Comparison of ENCODE assay signal across 23 cellular contexts in genomic region chr4:152247271-152247975, GRCh38.
A peak's percentile ranks its signal among the peaks of the same experiment; 100 is the strongest.
DNase-seq lines count a peak whose midpoint lies in the region; ATAC-seq and TF ChIP-seq lines count a peak whose summit lies in the region.
"Had no signal": no experiment of that assay in that cellular context is flagged by ENCODE, and none has a peak within 500 bp of the region (broad histone marks: within the 10 kb centered on the region; RNA-seq: fewer than 3 reads in every experiment).

No MANE protein-coding gene starts in this region.

- H3K4ac ChIP-seq in H9 (ENCODE audit: low read depth, low read length) (no peak overlapping the region), mesendoderm (ENCODE audit: low read depth, low read length) (no peak overlapping the region)

- no peaks in the 10 kb centered on the region for H3K23me2 ChIP-seq in H9 (ENCODE audit: insufficient read length, low read depth, low read length, poor library complexity, severe bottlenecking)

- H2BK15ac ChIP-seq in H9 (ENCODE audit: low read depth, low read length) = no peak overlapping the region
- H2BK15ac ChIP-seq in mesendoderm (replicated peaks; ENCODE audit: low read depth) = no peak overlapping the region

- H3K27me3 Mint-ChIP-seq in CD4-positive, alpha-beta T cell = no peaks in the 10 kb centered on the region
- H3K27me3 Mint-ChIP-seq in H9 (ENCODE audit: low read depth) = no peaks in the 10 kb centered on the region; the same call in 1 of the 2 replicates
- H3K27me3 Mint-ChIP-seq in endodermal cell (ENCODE audit: insufficient read depth) = peaks cover 2% of the 10 kb centered on the region
- H3K27me3 Mint-ChIP-seq in stimulated activated memory B cell treated with anti-CD40 and anti-IgM and Interleukin-4, amounts not matched to agents 10 μg/mL and 1 μg/mL and 100 μg/mL, for 72 hours = peaks cover 32% of the 10 kb centered on the region
- H3K27me3 Mint-ChIP-seq: activated CD8-positive, alpha-beta T cell treated with anti-CD3 and anti-CD28 coated beads for 36 hours; brain had no signal

- H2BK120ac ChIP-seq in H9 (ENCODE audit: low read depth, low read length, poor library complexity, severe bottlenecking) (no peak overlapping the region), mesendoderm (ENCODE audit: low read depth, low read length) (no peak overlapping the region)

- no peak overlapping the region; the same call in 1 of the 2 replicates for H3K14ac ChIP-seq in H9 (ENCODE audit: insufficient read depth, low read length)

- H3K9ac ChIP-seq in H9 (ENCODE audit: extremely low read depth, insufficient read length, low read length) = no peak overlapping the region
- H3K9ac ChIP-seq in endodermal cell (ENCODE audit: extremely low read depth, low read length, poor library complexity, severe bottlenecking) = no peak overlapping the region
- H3K9ac ChIP-seq in mesendoderm (ENCODE audit: low read length) = no peak overlapping the region

- H2BK5ac ChIP-seq in H9 (ENCODE audit: insufficient read length, low read length) = no peak overlapping the region
- H2BK5ac ChIP-seq in mesendoderm (ENCODE audit: low read length) = no peak overlapping the region

- no TSS peak for BruUV-seq in PC-9 (replicated peaks; lab: Mats Ljungman, UMichigan)

- ATAC-seq in CD4-positive, alpha-beta T cell (ENCODE audit: poor library complexity) = no peak
- no peak for ATAC-seq in stimulated activated memory B cell treated with anti-CD40 and anti-IgM and Interleukin-4, amounts not matched to agents 10 μg/mL and 1 μg/mL and 100 μg/mL, for 72 hours
- ATAC-seq: sciatic nerve had no signal

- H3K27me3 ChIP-seq in CD4-positive, alpha-beta T cell (ENCODE audit: control insufficient read depth, insufficient read depth, low read length) = no peaks in the 10 kb centered on the region
- H3K27me3 ChIP-seq in H9 (ENCODE audit: insufficient read depth, low read length) (no peaks in the 10 kb centered on the region), endodermal cell (ENCODE audit: control insufficient read depth, insufficient read depth, low read length, poor library complexity, severe bottlenecking) (no peaks in the 10 kb centered on the region), mesendoderm (ENCODE audit: insufficient read depth, low read length, poor library complexity) (no peaks in the 10 kb centered on the region), PC-9 (ENCODE audit: insufficient read depth, low read depth) (peaks cover 2% of the 10 kb centered on the region; the same call in 1 of the 2 replicates)
- H3K27me3 ChIP-seq: adrenal gland, stomach, tibial artery had no signal

- H3K36me3 ChIP-seq in endodermal cell (ENCODE audit: control insufficient read depth, insufficient read depth, low read length) (no peaks in the 10 kb centered on the region), mesendoderm (ENCODE audit: control insufficient read depth, insufficient read depth, low read length) (no peaks in the 10 kb centered on the region), PC-9 (ENCODE audit: low read depth) (no peaks in the 10 kb centered on the region)
- H3K36me3 ChIP-seq: adrenal gland, stomach, tibial artery had no signal

- H3F3A ChIP-seq in PC-9 (ENCODE audit: insufficient read depth, low read depth) = no peaks in the 10 kb centered on the region

- H3K27ac Mint-ChIP-seq in CD4-positive, alpha-beta T cell = peak overlapping the region; percentile 89
- peak overlapping the region in 2 of 3 experiments; percentile 79 to 89; a peak in 2 of 7 replicates for H3K27ac Mint-ChIP-seq in H9
- no peak overlapping the region for H3K27ac Mint-ChIP-seq in endodermal cell
- no peak overlapping the region for H3K27ac Mint-ChIP-seq in stimulated activated memory B cell treated with anti-CD40 and anti-IgM and Interleukin-4, amounts not matched to agents 10 μg/mL and 1 μg/mL and 100 μg/mL, for 72 hours
- H3K27ac Mint-ChIP-seq: activated CD8-positive, alpha-beta T cell treated with anti-CD3 and anti-CD28 coated beads for 36 hours; brain; natural killer cell treated with Interleukin-12 subunit alpha and Interleukin-12 subunit beta and Interleukin-15 and Interleukin-18, amount 100 ng/mL, for 72 hours had no signal

- TF ChIP-seq CTCF in CD4-positive, alpha-beta T cell (IDR thresholded peaks at IDR 0.05) = no peak
- TF ChIP-seq CTCF in H9 (conservative IDR thresholded peaks at IDR 0.05) = no peak
- no peak for TF ChIP-seq CTCF in endodermal cell (conservative IDR thresholded peaks at IDR 0.05)
- no peak for TF ChIP-seq CTCF in PC-9 (conservative IDR thresholded peaks at IDR 0.05)

- H2AFZ ChIP-seq in H9 (ENCODE audit: low read length) (no peak overlapping the region), PC-9 (no peak overlapping the region)

- no peak overlapping the region for H2BK20ac ChIP-seq in H9 (ENCODE audit: low read depth, low read length, poor library complexity, severe bottlenecking)

- no peak overlapping the region for H3K4me3 Mint-ChIP-seq in CD4-positive, alpha-beta T cell
- H3K4me3 Mint-ChIP-seq in H9 = no peak overlapping the region
- no peak overlapping the region for H3K4me3 Mint-ChIP-seq in endodermal cell
- no peak overlapping the region for H3K4me3 Mint-ChIP-seq in stimulated activated memory B cell treated with anti-CD40 and anti-IgM and Interleukin-4, amounts not matched to agents 10 μg/mL and 1 μg/mL and 100 μg/mL, for 72 hours
- H3K4me3 Mint-ChIP-seq: activated CD8-positive, alpha-beta T cell treated with anti-CD3 and anti-CD28 coated beads for 36 hours; brain; natural killer cell treated with Interleukin-12 subunit alpha and Interleukin-12 subunit beta and Interleukin-15 and Interleukin-18, amount 100 ng/mL, for 72 hours had no signal

- no peak for DNase-seq in CD4-positive, alpha-beta T cell
- DNase-seq in H9 (peak; percentile 60), endodermal cell (peak; percentile 65), mesendoderm (peak; percentile 48), DMS 273 treated with DMSO at 0.1 percent for 48 hours (lab: John Stamatoyannopoulos, UW) (no peak), T-helper 1 cell (no peak), PC-9 (no peak)
- DNase-seq: activated CD4-positive, alpha-beta T cell treated with anti-CD3 and anti-CD28 coated beads for 1 hour; activated CD8-positive, alpha-beta T cell treated with anti-CD3 and anti-CD28 coated beads for 36 hours; activated gamma-delta T cell; adrenal gland; C1 segment of cervical spinal cord; kidney glomerular epithelial cell; mesenchymal stem cell; NCI-H1048; NCI-H1694 treated with DMSO at 0.1 percent for 48 hours; NCI-H748 treated with DMSO at 0.1 percent for 48 hours; stomach; tibial artery had no signal

- H4K91ac ChIP-seq in H9 (ENCODE audit: insufficient read length, low read depth, low read length) = no peak overlapping the region

- POLR2A ChIA-PET in CD4-positive, alpha-beta T cell (lab: Charles Lee) = interaction anchor here (1.0 to 3.2 kb wide), 8 partner anchors 8 to 333 kb away, joined by 3 to 36 read pairs (median 3); no protein-coding TSS in a partner anchor
- POLR2A ChIA-PET in PC-9 (lab: Charles Lee; ENCODE audit: unreplicated experiment) = no interaction called here

- no peak overlapping the region for H2BK12ac ChIP-seq in H9 (ENCODE audit: insufficient read length, low read depth, low read length)

- H3K9me3 Mint-ChIP-seq in CD4-positive, alpha-beta T cell = no peaks in the 10 kb centered on the region
- H3K9me3 Mint-ChIP-seq in H9 (peaks cover 0 to 2% of the 10 kb centered on the region in 2 experiments; a peak in 1 of 5 replicates), endodermal cell (no peaks in the 10 kb centered on the region)
- no peaks in the 10 kb centered on the region for H3K9me3 Mint-ChIP-seq in stimulated activated memory B cell treated with anti-CD40 and anti-IgM and Interleukin-4, amounts not matched to agents 10 μg/mL and 1 μg/mL and 100 μg/mL, for 72 hours
- H3K9me3 Mint-ChIP-seq: natural killer cell treated with Interleukin-12 subunit alpha and Interleukin-12 subunit beta and Interleukin-15 and Interleukin-18, amount 100 ng/mL, for 72 hours had no signal

- CTCF ChIA-PET in CD4-positive, alpha-beta T cell (lab: Charles Lee) = no interaction called here
- CTCF ChIA-PET in PC-9 (lab: Charles Lee) = no interaction called here

- no CpG with 5 or more reads among the region's 19 CpGs for WGBS in H9 (ENCODE audit: extremely low coverage, insufficient read length, low lambda C conversion rate)
- WGBS in endodermal cell (ENCODE audit: insufficient coverage in 1 of 2, insufficient read length in 1 of 2), 2 experiments = 91 to 96% methylated on average over 12 to 19 of the region's 19 CpGs
- no CpG with 5 or more reads among the region's 19 CpGs for WGBS in mesendoderm (ENCODE audit: extremely low coverage, insufficient coverage, low lambda C conversion rate)

- H3K9me2 ChIP-seq in PC-9 (ENCODE audit: insufficient read depth) = no peaks in the 10 kb centered on the region

- H3K56ac ChIP-seq in H9 (ENCODE audit: insufficient read length, low read depth, low read length) (no peak overlapping the region), mesendoderm (ENCODE audit: low read length) (no peak overlapping the region)

- no peak overlapping the region for H3T11ph ChIP-seq in H9 (ENCODE audit: low read length)

- peaks cover 53% of the 10 kb centered on the region for H3K4me1 Mint-ChIP-seq in CD4-positive, alpha-beta T cell (ENCODE audit: low read depth)
- H3K4me1 Mint-ChIP-seq in H9 (peaks cover 9 to 10% of the 10 kb centered on the region in 2 experiments), endodermal cell (no peaks in the 10 kb centered on the region)
- no peaks in the 10 kb centered on the region for H3K4me1 Mint-ChIP-seq in stimulated activated memory B cell treated with anti-CD40 and anti-IgM and Interleukin-4, amounts not matched to agents 10 μg/mL and 1 μg/mL and 100 μg/mL, for 72 hours

- no peaks in the 10 kb centered on the region for H3K9me3 ChIP-seq in CD4-positive, alpha-beta T cell (ENCODE audit: control insufficient read depth, low read length)
- H3K9me3 ChIP-seq in H9 (ENCODE audit: control insufficient read depth, low read depth, low read length) = no peaks in the 10 kb centered on the region
- H3K9me3 ChIP-seq in endodermal cell (ENCODE audit: control insufficient read depth, low read length) = no peaks in the 10 kb centered on the region
- H3K9me3 ChIP-seq in PC-9 (ENCODE audit: insufficient read depth, low read depth) = no peaks in the 10 kb centered on the region
- H3K9me3 ChIP-seq: adrenal gland, stomach, tibial artery had no signal

- H3K79me2 ChIP-seq in H9 (ENCODE audit: insufficient read depth, low read length) = no peaks in the 10 kb centered on the region
- H3K79me2 ChIP-seq in mesendoderm (ENCODE audit: control insufficient read depth, insufficient read depth, low read length) = no peaks in the 10 kb centered on the region
- no peaks in the 10 kb centered on the region for H3K79me2 ChIP-seq in PC-9 (ENCODE audit: low read depth)

- no peak overlapping the region for H4K5ac ChIP-seq in H9 (ENCODE audit: insufficient read length, low read depth, low read length)
- no peak overlapping the region for H4K5ac ChIP-seq in mesendoderm (ENCODE audit: low read length)

- no peak overlapping the region for H3K27ac ChIP-seq in CD4-positive, alpha-beta T cell (ENCODE audit: low read depth, low read length)
- H3K27ac ChIP-seq in H9 (ENCODE audit: insufficient read length, low read depth, low read length) (no peak overlapping the region), endodermal cell (ENCODE audit: low read depth, low read length) (no peak overlapping the region), mesendoderm (ENCODE audit: low read depth, low read length) (no peak overlapping the region), PC-9 (no peak overlapping the region)
- H3K27ac ChIP-seq: adrenal gland, stomach, tibial artery had no signal

- H3K4me1 ChIP-seq in H9 (ENCODE audit: insufficient read depth, low read length) (peaks cover 4% of the 10 kb centered on the region; the same call in 1 of the 2 replicates), endodermal cell (ENCODE audit: control insufficient read depth, insufficient read depth, low read length) (no peaks in the 10 kb centered on the region), mesendoderm (ENCODE audit: control insufficient read depth, low read depth, low read length) (no peaks in the 10 kb centered on the region), PC-9 (replicated peaks; ENCODE audit: insufficient read depth) (no peaks in the 10 kb centered on the region)
- H3K4me1 ChIP-seq: adrenal gland, stomach had no signal

- intact Hi-C loops in CD4-positive, alpha-beta T cell (cut with DNase I, micrococcal nuclease) = no loop called here
- intact Hi-C loops in PC-9 (cut with micrococcal nuclease; ENCODE audit: unreplicated experiment) = no loop called here

- no peak overlapping the region for H3K18ac ChIP-seq in H9 (ENCODE audit: insufficient read length, low read depth, low read length)
- no peak overlapping the region for H3K18ac ChIP-seq in mesendoderm (ENCODE audit: low read length)

- H3K36me3 Mint-ChIP-seq in CD4-positive, alpha-beta T cell (ENCODE audit: low read depth) = no peaks in the 10 kb centered on the region
- H3K36me3 Mint-ChIP-seq in H9 (ENCODE audit: insufficient read depth in 1 of 3, low read depth in 3 of 3) (no peaks in the 10 kb centered on the region; a peak in 2 of 7 replicates), endodermal cell (ENCODE audit: low read depth) (no peaks in the 10 kb centered on the region)
- no peaks in the 10 kb centered on the region for H3K36me3 Mint-ChIP-seq in stimulated activated memory B cell treated with anti-CD40 and anti-IgM and Interleukin-4, amounts not matched to agents 10 μg/mL and 1 μg/mL and 100 μg/mL, for 72 hours
- H3K36me3 Mint-ChIP-seq: brain; natural killer cell treated with Interleukin-12 subunit alpha and Interleukin-12 subunit beta and Interleukin-15 and Interleukin-18, amount 100 ng/mL, for 72 hours had no signal

- H4K8ac ChIP-seq in H9 (replicated peaks; ENCODE audit: insufficient read length, low read depth, low read length) (no peak overlapping the region), mesendoderm (ENCODE audit: low read depth, low read length) (no peak overlapping the region)

- H3K4me3 ChIP-seq in endodermal cell (ENCODE audit: low read length) (no peak overlapping the region), mesendoderm (ENCODE audit: low read length) (no peak overlapping the region), PC-9 (no peak overlapping the region)
- H3K4me3 ChIP-seq: adrenal gland, stomach, tibial artery had no signal

- H3K79me1 ChIP-seq in H9 (ENCODE audit: insufficient read depth, low read depth, low read length, poor library complexity, severe bottlenecking) (no peaks in the 10 kb centered on the region), mesendoderm (ENCODE audit: low read length) (no peaks in the 10 kb centered on the region)

- no peak overlapping the region for H3K4me2 ChIP-seq in H9 (ENCODE audit: insufficient read depth, insufficient read length, low read length)
- H3K4me2 ChIP-seq in mesendoderm (ENCODE audit: low read length) = no peak overlapping the region
- no peak overlapping the region for H3K4me2 ChIP-seq in PC-9

- no peak overlapping the region for H2AK5ac ChIP-seq in H9 (ENCODE audit: insufficient read length, low read length)
- H2AK5ac ChIP-seq in mesendoderm (ENCODE audit: low read length) = no peak overlapping the region

- H4K20me1 ChIP-seq in H9 (ENCODE audit: control insufficient read depth, insufficient read depth, insufficient read length) = no peaks in the 10 kb centered on the region
- H4K20me1 ChIP-seq in PC-9 (ENCODE audit: insufficient read depth) = no peaks in the 10 kb centered on the region

- H3K23ac ChIP-seq in H9 (ENCODE audit: insufficient read length, low read depth, low read length) (no peak overlapping the region), mesendoderm (ENCODE audit: low read length) (no peak overlapping the region)

Comparison
In these comparisons a context has a peak if more than half of its experiments do, and no peak if none do; other contexts are left out.
1. DNase-seq: peak in H9 (single experiment), endodermal cell (single experiment) and mesendoderm (single experiment); none in CD4-positive, alpha-beta T cell (0 of 10), DMS 273 treated with DMSO at 0.1 percent for 48 hours (single experiment), T-helper 1 cell (0 of 5) and PC-9 (0 of 2).
2. H3K27ac Mint-ChIP-seq: peak in CD4-positive, alpha-beta T cell (single experiment) and H9 (2 of 3); none in endodermal cell (single experiment) and stimulated activated memory B cell treated with anti-CD40 and anti-IgM and Interleukin-4, amounts not matched to agents 10 μg/mL and 1 μg/mL and 100 μg/mL, for 72 hours (single experiment).